22 cellular contexts compared by ENCODE assay signal in genomic region chr10:68127995-68128394, GRCh38. TPM values are rescaled to one million over a fixed set of nuclear protein-coding genes. Genes with fewer than 3 reads are reported as not detected.
"Had no signal": no experiment of that assay in that cellular context is flagged by ENCODE, and none has a peak within 500 bp of the region (broad histone marks: within the 10 kb centered on the region; RNA-seq: fewer than 3 reads in every experiment).

No MANE protein-coding gene starts in this region.

- H3K9me3 ChIP-seq: ascending aorta, prostate gland, right atrium auricular region, thoracic aorta, upper lobe of right lung had no signal

- H3K36me3 Mint-ChIP-seq: activated naive CD4-positive, alpha-beta T cell treated with anti-CD3 and anti-CD28 coated beads, Interleukin-2, amount 50 U/mL, for 24 hours; memory B cell; T-cell had no signal

- H3K27ac Mint-ChIP-seq: activated CD8-positive, alpha-beta T cell treated with anti-CD3 and anti-CD28 coated beads, Interleukin-2, amount 10 ng/mL, durations not matched to agents 7 days and 5 days; activated naive CD4-positive, alpha-beta T cell treated with anti-CD3 and anti-CD28 coated beads, Interleukin-2, amount 50 U/mL, for 24 hours; memory B cell; T-cell had no signal

- H3K4me1 ChIP-seq: ascending aorta, prostate gland, right atrium auricular region, upper lobe of right lung had no signal

- ATAC-seq: activated CD8-positive, alpha-beta T cell treated with anti-CD3 and anti-CD28 coated beads, Interleukin-2, amount 10 ng/mL, durations not matched to agents 7 days and 5 days; T-cell; upper lobe of right lung had no signal

- H3K27me3 ChIP-seq: ascending aorta, brain microvascular endothelial cell, right atrium auricular region, upper lobe of right lung had no signal

- H3K36me3 ChIP-seq: ascending aorta, brain microvascular endothelial cell, prostate gland, right atrium auricular region, thoracic aorta, upper lobe of right lung had no signal

- DNase-seq: activated CD4-positive, alpha-beta T cell treated with anti-CD3 and anti-CD28 coated beads for 1 hour; activated CD4-positive, alpha-beta T cell treated with anti-CD3 and anti-CD28 coated beads, Interleukin-2, amount 50 U/mL, for 1 hour; activated CD8-positive, alpha-beta T cell treated with anti-CD3 and anti-CD28 coated beads, Interleukin-2, amount 10 ng/mL, durations not matched to agents 7 days and 5 days; activated gamma-delta T cell treated with Interleukin-2 at 50 U/mL for 16 hours; brain microvascular endothelial cell; central memory CD4-positive, alpha-beta T cell; effector memory CD4-positive, alpha-beta T cell; hippocampal formation; occipital lobe; stimulated activated CD4-positive, alpha-beta T cell treated with anti-CD3 and anti-CD28 coated beads, Interleukin-4, amount 100 ng/mL, for 24 hours; stimulated activated naive CD4-positive, alpha-beta T cell treated with Interleukin-2 at 50 U/mL for 16 hours; T-cell; upper lobe of right lung had no signal

- H3K4me3 Mint-ChIP-seq: activated CD8-positive, alpha-beta T cell treated with anti-CD3 and anti-CD28 coated beads, Interleukin-2, amount 10 ng/mL, durations not matched to agents 7 days and 5 days; activated naive CD4-positive, alpha-beta T cell treated with anti-CD3 and anti-CD28 coated beads, Interleukin-2, amount 50 U/mL, for 24 hours; memory B cell; T-cell had no signal

- H3K27ac ChIP-seq: ascending aorta, brain microvascular endothelial cell, prostate gland, thoracic aorta, upper lobe of right lung had no signal

- H3K4me3 ChIP-seq: ascending aorta, prostate gland, right atrium auricular region, thoracic aorta, upper lobe of right lung had no signal

- H3K27me3 Mint-ChIP-seq: activated naive CD4-positive, alpha-beta T cell treated with anti-CD3 and anti-CD28 coated beads, Interleukin-2, amount 50 U/mL, for 24 hours; memory B cell had no signal

- H3K9me3 Mint-ChIP-seq: activated naive CD4-positive, alpha-beta T cell treated with anti-CD3 and anti-CD28 coated beads, Interleukin-2, amount 50 U/mL, for 24 hours; memory B cell; T-cell had no signal

- FAIRE-seq: frontal cortex had no signal

- H3K4me1 Mint-ChIP-seq: activated naive CD4-positive, alpha-beta T cell treated with anti-CD3 and anti-CD28 coated beads, Interleukin-2, amount 50 U/mL, for 24 hours; memory B cell; T-cell had no signal

RNA-seq across cellular contexts. Expression of gene MYPN, which starts 18.7 kb away (rescaled TPM):
- total RNA-seq: activated CD8-positive, alpha-beta T cell treated with anti-CD3 and anti-CD28 coated beads, Interleukin-2, amount 10 ng/mL, durations not matched to agents 7 days and 5 days; ascending aorta; frontal cortex; mononuclear cell; occipital lobe; T-cell; thoracic aorta; upper lobe of right lung had no signal
- polyA plus RNA-seq: neural cell had no signal
